7 cellular contexts compared by ENCODE assay signal in the genomic region with DNA sequence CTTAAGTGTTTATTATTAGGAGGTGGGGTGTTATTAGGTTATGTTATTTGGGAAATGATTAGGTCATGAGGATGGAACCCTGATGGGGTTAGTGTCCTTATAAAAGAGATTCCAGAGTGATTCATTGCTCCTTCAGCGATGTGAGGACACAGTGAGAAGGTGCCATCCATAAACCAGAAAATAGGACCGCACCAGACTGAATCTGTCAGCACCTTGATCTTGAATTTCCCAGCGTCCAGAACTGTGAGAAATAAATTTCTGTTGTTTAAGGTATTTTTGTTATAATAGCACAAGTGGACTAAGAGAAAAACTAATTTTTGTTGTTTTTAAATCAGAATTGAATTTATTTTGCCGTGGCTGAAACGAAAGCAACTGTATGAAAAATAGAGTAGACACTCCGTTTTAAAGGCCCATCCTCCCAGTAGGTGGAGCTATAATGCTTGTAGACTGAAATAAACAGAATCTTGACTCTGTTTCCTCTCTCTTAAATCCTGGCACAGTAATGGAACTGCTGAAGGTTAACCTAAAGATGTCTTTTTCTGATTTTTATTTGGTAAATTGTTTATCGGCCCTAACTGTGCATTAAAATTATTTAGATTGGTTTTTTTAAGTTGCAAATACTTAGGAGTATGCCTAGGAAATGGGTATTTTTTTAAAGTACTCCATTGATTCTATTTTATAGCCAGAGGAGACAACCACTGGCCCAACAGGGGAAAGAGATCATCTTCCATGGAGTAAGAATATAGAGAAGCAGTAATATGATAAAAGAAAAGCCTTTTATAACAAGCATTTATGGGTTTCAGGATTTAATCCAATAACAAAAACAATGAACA.
DNase-seq lines count a peak whose midpoint lies in the region; ATAC-seq, FAIRE-seq and TF ChIP-seq lines count a peak whose summit lies in the region.

No MANE protein-coding gene starts in this region.

- H3K9me3 ChIP-seq in PC-3 (ENCODE audit: low read length) (no peaks in the 10 kb centered on the region), stomach (no peaks in the 10 kb centered on the region)

- TF ChIP-seq EP300 in stomach (IDR thresholded peaks at IDR 0.05) = no peak

- intact Hi-C loops in PC-3 (cut with micrococcal nuclease) = loop anchor here (1.0 to 10.0 kb wide), 6 partner anchors 133 to 377 kb away; partner anchors contain the start of gene ADAMTS3
- intact Hi-C loops in MCF 10A (cut with micrococcal nuclease) = loop anchor here (1.0 to 5.0 kb wide), 8 partner anchors 135 to 555 kb away; partner anchors contain the start of genes ADAMTS3 and ANKRD17
- intact Hi-C loops in stomach (cut with DNase I; ENCODE audit: low total_unique reads) = loop anchor here (10.0 kb wide), 1 partner anchor 313 kb away; no protein-coding TSS in a partner anchor

- H3K9me3 Mint-ChIP-seq in MCF 10A (ENCODE audit: unreplicated experiment) = no peaks in the 10 kb centered on the region

- TF ChIP-seq POLR2A in stomach (IDR thresholded peaks at IDR 0.05) = no peak

- peak; percentile 13 for DNase-seq in HPDE6-E6E7 (ENCODE audit: extremely low spot score)
- DNase-seq in PC-3 = peak; percentile 80
- peak; percentile 75 for DNase-seq in MCF 10A (ENCODE audit: unreplicated experiment)
- DNase-seq in kidney glomerular epithelial cell (lab: John Stamatoyannopoulos, UW) = peak; percentile 73
- DNase-seq in stomach = peak; percentile 28

- H3K27ac ChIP-seq in PC-3 (ENCODE audit: low read length) (no peak overlapping the region), stomach (no peak overlapping the region)

- no peaks in the 10 kb centered on the region for H3K27me3 Mint-ChIP-seq in MCF 10A (ENCODE audit: insufficient read depth, unreplicated experiment)

- peak overlapping the region; percentile 72 for H3K4me2 ChIP-seq in PC-3 (ENCODE audit: low read length)

- CTCF ChIA-PET in PC-3 (lab: Charles Lee) (interaction anchor here (0.7 kb wide), 2 partner anchors 372 to 952 kb away, joined by 3 to 5 read pairs; no protein-coding TSS in a partner anchor), MCF 10A (lab: Yijun Ruan, JAX) (interaction anchor here (0.6 to 2.1 kb wide), 13 partner anchors 13 to 401 kb away, joined by 3 to 12 read pairs (median 3); no protein-coding TSS in a partner anchor)

- H3K4me1 Mint-ChIP-seq in MCF 10A (ENCODE audit: insufficient read depth, unreplicated experiment) = no peaks in the 10 kb centered on the region

- 17 to 29% (median 20%) methylated on average over 7 of the region's 7 CpGs for WGBS in stomach, 5 donors

- peak; percentile 95 for TF ChIP-seq CTCF in PC-3 (conservative IDR thresholded peaks at IDR 0.05; ENCODE audit: low read depth, low read length)
- peak; percentile 60 for TF ChIP-seq CTCF in MCF 10A (IDR thresholded peaks at IDR 0.05; ENCODE audit: unreplicated experiment)
- peak in 3 of 7 experiments; percentile 27 to 57 (median 48) for TF ChIP-seq CTCF in stomach (IDR thresholded peaks at IDR 0.05)

- BruUV-seq in PC-3 (replicated peaks; lab: Mats Ljungman, UMichigan) (no TSS peak), MCF 10A (replicated peaks; lab: Mats Ljungman, UMichigan) (no TSS peak)

- FAIRE-seq in G401.6 (lab: Jason Lieb, UNC) = peak; percentile 94

- no peaks in the 10 kb centered on the region for H3K36me3 Mint-ChIP-seq in MCF 10A (ENCODE audit: insufficient read depth, unreplicated experiment)

- peak overlapping the region; percentile 72 for H3K4me3 ChIP-seq in PC-3 (ENCODE audit: low read length)
- H3K4me3 ChIP-seq in stomach = peak overlapping the region; percentile 11 to 36 (median 30)

- no peaks in the 10 kb centered on the region for H4K20me1 ChIP-seq in PC-3 (ENCODE audit: low read length)

- H3K4me1 ChIP-seq in PC-3 (ENCODE audit: insufficient read depth, low read length) = no peaks in the 10 kb centered on the region
- H3K4me1 ChIP-seq in stomach = no peaks in the 10 kb centered on the region

- H3K9me2 ChIP-seq in PC-3 (replicated peaks; ENCODE audit: low read length) = no peaks in the 10 kb centered on the region

- no peaks in the 10 kb centered on the region for H3F3A ChIP-seq in PC-3 (ENCODE audit: low read length, unreplicated experiment)

- ATAC-seq in GM19467 (IDR thresholded peaks at IDR 0.05; ENCODE audit: unreplicated experiment) (peak; percentile 81), PC-3 (peak; percentile 86)

- H3K79me2 ChIP-seq in PC-3 (ENCODE audit: low read length) = no peaks in the 10 kb centered on the region

- H3K27ac Mint-ChIP-seq in MCF 10A (ENCODE audit: low read depth, unreplicated experiment) = peak overlapping the region; percentile 49

- H3K36me3 ChIP-seq in PC-3 (ENCODE audit: low read depth, low read length) (no peaks in the 10 kb centered on the region), stomach (no peaks in the 10 kb centered on the region)

- POLR2A ChIA-PET in PC-3 (lab: Charles Lee; ENCODE audit: unreplicated experiment) (no interaction called here), MCF 10A (lab: Yijun Ruan, JAX) (interaction anchor here (0.7 kb wide), 1 partner anchor 1252 kb away, joined by 3 read pairs; no protein-coding TSS in a partner anchor)

- peak overlapping the region; percentile 78 for H3K4me3 Mint-ChIP-seq in MCF 10A (ENCODE audit: unreplicated experiment)

- peak overlapping the region; percentile 8; the same call in 1 of the 2 replicates for H3K9ac ChIP-seq in PC-3 (ENCODE audit: low read length)

- H2AFZ ChIP-seq in PC-3 (ENCODE audit: low read length) = peak overlapping the region; percentile 79

- H3K27me3 ChIP-seq in PC-3 (ENCODE audit: low read length) (0 out of 2 replicates have a peak, but pooled peaks cover 3% of the 10 kb centered on the region), stomach (no peaks in the 10 kb centered on the region)

Comparison
In these comparisons a context has a peak if more than half of its experiments do, and no peak if none do; other contexts are left out.
1. DNase-seq: peak in every context shown above with its lines; median percentile 80 in PC-3; 75 in MCF 10A; 73 in kidney glomerular epithelial cell; 28 in stomach; 13 in HPDE6-E6E7.